27 cellular contexts compared by ENCODE assay signal in genomic region chr5:96836817-96837216, GRCh38. TPM values are rescaled to one million over a fixed set of nuclear protein-coding genes. Genes with fewer than 3 reads are reported as not detected.
"Had no signal": no experiment of that assay in that cellular context is flagged by ENCODE, and none has a peak within 500 bp of the region (broad histone marks: within the 10 kb centered on the region; RNA-seq: fewer than 3 reads in every experiment).

No MANE protein-coding gene starts in this region.

- H3K36me3 Mint-ChIP-seq: mesothelial cell of epicardium; naive B cell; natural killer cell; neural progenitor cell; stimulated activated effector memory CD8-positive, alpha-beta T cell treated with anti-CD3 and anti-CD28 coated beads, Interleukin-12 subunit alpha, Interleukin-12 subunit beta, amount 100 ng/mL, for 72 hours had no signal

- FAIRE-seq: urothelium cell line had no signal

- H3K9me3 ChIP-seq: heart right ventricle, left ventricle myocardium inferior, neutrophil, right atrium auricular region, spleen, suprapubic skin, thoracic aorta, tibial artery, upper lobe of right lung had no signal

- H3K36me3 ChIP-seq: heart right ventricle, left ventricle myocardium inferior, neural progenitor cell, neutrophil, right atrium auricular region, spleen, suprapubic skin, thoracic aorta, tibial artery, upper lobe of right lung had no signal

- H3K27ac ChIP-seq: heart right ventricle, hepatocyte, left ventricle myocardium inferior, neural progenitor cell, neutrophil, parathyroid adenoma, right atrium auricular region, skin epidermis, spleen, suprapubic skin, thoracic aorta, tibial artery, upper lobe of right lung had no signal

- H3K9ac ChIP-seq: neural progenitor cell, parathyroid adenoma had no signal

- H3K4me1 Mint-ChIP-seq: natural killer cell; neural progenitor cell; stimulated activated effector memory CD8-positive, alpha-beta T cell treated with anti-CD3 and anti-CD28 coated beads, Interleukin-12 subunit alpha, Interleukin-12 subunit beta, amount 100 ng/mL, for 72 hours had no signal

- H3K4me1 ChIP-seq: heart right ventricle, left ventricle myocardium inferior, parathyroid adenoma, right atrium auricular region, spleen, suprapubic skin, tibial artery, upper lobe of right lung had no signal

- H3K9me3 Mint-ChIP-seq: mesothelial cell of epicardium; naive B cell; natural killer cell; nephron progenitor cell; neural progenitor cell; stimulated activated effector memory CD8-positive, alpha-beta T cell treated with anti-CD3 and anti-CD28 coated beads, Interleukin-12 subunit alpha, Interleukin-12 subunit beta, amount 100 ng/mL, for 72 hours; stimulated activated naive CD8-positive, alpha-beta T cell treated with anti-CD3 and anti-CD28 coated beads, Interleukin-15, Interleukin-2, amounts not matched to agents 100 ng/mL and 50 ng/mL, for 24 hours had no signal

- H3K4me3 ChIP-seq: heart right ventricle, hepatocyte, left ventricle myocardium inferior, lung, neural progenitor cell, right atrium auricular region, skin epidermis, spleen, suprapubic skin, thoracic aorta, tibial artery, upper lobe of right lung had no signal

- ATAC-seq: heart right ventricle; natural killer cell; sciatic nerve; stimulated activated effector memory CD8-positive, alpha-beta T cell treated with anti-CD3 and anti-CD28 coated beads, Interleukin-12 subunit alpha, Interleukin-12 subunit beta, amount 100 ng/mL, for 72 hours; upper lobe of right lung had no signal

- H3K4me3 Mint-ChIP-seq: mesothelial cell of epicardium; naive B cell; natural killer cell; nephron progenitor cell; neural progenitor cell; stimulated activated effector memory CD8-positive, alpha-beta T cell treated with anti-CD3 and anti-CD28 coated beads, Interleukin-12 subunit alpha, Interleukin-12 subunit beta, amount 100 ng/mL, for 72 hours; stimulated activated naive CD8-positive, alpha-beta T cell treated with anti-CD3 and anti-CD28 coated beads, Interleukin-15, Interleukin-2, amounts not matched to agents 100 ng/mL and 50 ng/mL, for 24 hours had no signal

- DNase-seq: heart right ventricle; left ventricle myocardium inferior; mesendoderm; naive B cell; natural killer cell; nephron progenitor cell; occipital lobe; spleen; stimulated activated CD4-positive, alpha-beta T cell treated with anti-CD3 and anti-CD28 coated beads, Interleukin-4, amount 100 ng/mL, for 24 hours; stimulated activated naive CD4-positive, alpha-beta T cell; tibial artery; upper lobe of right lung had no signal

- H3K27me3 Mint-ChIP-seq: naive B cell; progenitor cell of endocrine pancreas; stimulated activated naive CD8-positive, alpha-beta T cell treated with anti-CD3 and anti-CD28 coated beads, Interleukin-15, Interleukin-2, amounts not matched to agents 100 ng/mL and 50 ng/mL, for 24 hours had no signal

- H3K27ac Mint-ChIP-seq: mesothelial cell of epicardium; naive B cell; natural killer cell; neural progenitor cell; progenitor cell of endocrine pancreas; stimulated activated effector memory CD8-positive, alpha-beta T cell treated with anti-CD3 and anti-CD28 coated beads, Interleukin-12 subunit alpha, Interleukin-12 subunit beta, amount 100 ng/mL, for 72 hours; stimulated activated naive CD8-positive, alpha-beta T cell treated with anti-CD3 and anti-CD28 coated beads, Interleukin-15, Interleukin-2, amounts not matched to agents 100 ng/mL and 50 ng/mL, for 24 hours had no signal

RNA-seq across cellular contexts. Expression of gene ERAP2, which starts 39.5 kb away (rescaled TPM):
- total RNA-seq: progenitor cell of endocrine pancreas had no signal
